15 cellular contexts compared by ENCODE assay signal in genomic region chr17:39553326-39553945, GRCh38. TPM values are rescaled to one million over a fixed set of nuclear protein-coding genes. Genes with fewer than 3 reads are reported as not detected.
A peak's percentile ranks its signal among the peaks of the same experiment; 100 is the strongest.
DNase-seq lines count a peak whose midpoint lies in the region; ATAC-seq, FAIRE-seq and TF ChIP-seq lines count a peak whose summit lies in the region.
"Had no signal": no experiment of that assay in that cellular context is flagged by ENCODE, and none has a peak within 500 bp of the region (broad histone marks: within the 10 kb centered on the region; RNA-seq: fewer than 3 reads in every experiment).

No MANE protein-coding gene starts in this region.

- TF ChIP-seq CTCF in bronchial epithelial cell (IDR thresholded peaks at IDR 0.05; ENCODE audit: insufficient read depth, low read length, severe bottlenecking), result no peak

- peak; percentile 94 for FAIRE-seq in bronchial epithelial cell (lab: Jason Lieb, UNC)

- no peak overlapping the region for H3K4me3 Mint-ChIP-seq in effector memory CD8-positive, alpha-beta T cell
- H3K4me3 Mint-ChIP-seq: CD4-positive, CD25-positive, alpha-beta regulatory T cell; stimulated activated naive CD8-positive, alpha-beta T cell treated with anti-CD3 and anti-CD28 coated beads, Interleukin-15, Interleukin-2, amounts not matched to agents 100 ng/mL and 50 ng/mL, for 24 hours had no signal

- no peak for ATAC-seq in GM18909 (IDR thresholded peaks at IDR 0.05; ENCODE audit: poor library complexity, unreplicated experiment)
- no peak for ATAC-seq in effector memory CD8-positive, alpha-beta T cell (replicated peaks)

- no peaks in the 10 kb centered on the region for H3K4me1 ChIP-seq in HAP-1
- H3K4me1 ChIP-seq: parathyroid adenoma had no signal

- peaks cover 22% of the 10 kb centered on the region for H3K36me3 Mint-ChIP-seq in effector memory CD8-positive, alpha-beta T cell (ENCODE audit: insufficient read depth)

- H3K36me3 ChIP-seq in bronchial epithelial cell (ENCODE audit: control insufficient read depth, insufficient read depth, low read length) (peaks cover 23% of the 10 kb centered on the region), HAP-1 (replicated peaks) (peaks cover 7% of the 10 kb centered on the region; the same call in 1 of the 2 replicates)

- DNase-seq in Caki2 (ENCODE audit: low read depth) (peak; percentile 45), NCI-H69 (lab: John Stamatoyannopoulos, UW) (peak; percentile 6), bronchial epithelial cell (ENCODE audit: low read depth) (peak; percentile 19), kidney glomerular epithelial cell (lab: John Stamatoyannopoulos, UW) (peak; percentile 52), HAP-1 (ENCODE audit: low spot score in 2 of 2) (no peak)
- DNase-seq in effector memory CD8-positive, alpha-beta T cell, result no peak
- DNase-seq in stimulated activated CD4-positive, alpha-beta T cell treated with anti-CD3 and anti-CD28 coated beads, Interleukin-2, amount 100 ng/mL, for 24 hours, result no peak
- DNase-seq: CD4-positive, CD25-positive, alpha-beta regulatory T cell; effector CD4-positive, alpha-beta T cell; hippocampal formation; stimulated activated CD4-positive, alpha-beta T cell treated with anti-CD3 and anti-CD28 coated beads, Interleukin-4, amount 100 ng/mL, for 1 hour had no signal

- no peaks in the 10 kb centered on the region for H3K9me3 Mint-ChIP-seq in effector memory CD8-positive, alpha-beta T cell
- H3K9me3 Mint-ChIP-seq: CD4-positive, CD25-positive, alpha-beta regulatory T cell; stimulated activated naive CD8-positive, alpha-beta T cell treated with anti-CD3 and anti-CD28 coated beads, Interleukin-15, Interleukin-2, amounts not matched to agents 100 ng/mL and 50 ng/mL, for 24 hours had no signal

- H3K4me3 ChIP-seq in bronchial epithelial cell (ENCODE audit: low read depth, low read length) (no peak overlapping the region), HAP-1 (no peak overlapping the region)

- H3K4me1 Mint-ChIP-seq in effector memory CD8-positive, alpha-beta T cell (ENCODE audit: low read depth in 2 of 2), result peaks cover 0 to 3% of the 10 kb centered on the region in 2 donors

- H3K27me3 Mint-ChIP-seq in effector memory CD8-positive, alpha-beta T cell, result no peaks in the 10 kb centered on the region
- H3K27me3 Mint-ChIP-seq: CD4-positive, CD25-positive, alpha-beta regulatory T cell; stimulated activated naive CD8-positive, alpha-beta T cell treated with anti-CD3 and anti-CD28 coated beads, Interleukin-15, Interleukin-2, amounts not matched to agents 100 ng/mL and 50 ng/mL, for 24 hours had no signal

- in situ Hi-C loops in Caki2 (cut with HindIII; ENCODE audit: low pct_unique_long_range_greater_than_20kb, low sequenced_read_pairs), result no loop called here
- in situ Hi-C loops in HAP-1 (cut with MboI; ENCODE audit: low sequenced_read_pairs), result no loop called here

- H3K9me3 ChIP-seq in HAP-1, result no peaks in the 10 kb centered on the region

- no peaks in the 10 kb centered on the region for H3K27me3 ChIP-seq in bronchial epithelial cell (ENCODE audit: control insufficient read depth, insufficient read depth, low read length)
- no peaks in the 10 kb centered on the region for H3K27me3 ChIP-seq in HAP-1 (ENCODE audit: low read depth)

- H3K27ac Mint-ChIP-seq in effector memory CD8-positive, alpha-beta T cell, result no peak overlapping the region
- H3K27ac Mint-ChIP-seq: CD4-positive, CD25-positive, alpha-beta regulatory T cell; stimulated activated naive CD8-positive, alpha-beta T cell treated with anti-CD3 and anti-CD28 coated beads, Interleukin-15, Interleukin-2, amounts not matched to agents 100 ng/mL and 50 ng/mL, for 24 hours had no signal

RNA-seq across cellular contexts. Expression of gene NEUROD2, which starts 54.3 kb away (rescaled TPM):
- total RNA-seq in Caki2 (2014; rRNA removed; shearing (Covaris generic); ENCODE audit: low replicate concordance), result not detected in 2 replicates
- not detected in 2 replicates for total RNA-seq in bronchial epithelial cell
- total RNA-seq: CD4-positive, CD25-positive, alpha-beta regulatory T cell; lung microvascular endothelial cell had no signal

Comparison
In these comparisons a context has a peak if more than half of its experiments do, and no peak if none do; other contexts are left out.
1. DNase-seq: peak in Caki2 (single experiment), NCI-H69 (single experiment), bronchial epithelial cell (single experiment) and kidney glomerular epithelial cell (single experiment); none in effector memory CD8-positive, alpha-beta T cell (0 of 3), stimulated activated CD4-positive, alpha-beta T cell treated with anti-CD3 and anti-CD28 coated beads, Interleukin-2, amount 100 ng/mL, for 24 hours (0 of 2) and HAP-1 (0 of 2).